ENCODE assay signal across 11 cellular contexts in genomic region chr19:49498475-49498874, GRCh38. TPM values are rescaled to one million over a fixed set of nuclear protein-coding genes. Genes with fewer than 3 reads are reported as not detected.
DNase-seq lines count a peak whose midpoint lies in the region; ATAC-seq and TF ChIP-seq lines count a peak whose summit lies in the region.
"Had no signal": no experiment of that assay in that cellular context is flagged by ENCODE, and none has a peak within 500 bp of the region (broad histone marks: within the 10 kb centered on the region; RNA-seq: fewer than 3 reads in every experiment).

No MANE protein-coding gene starts in this region.

- no peak for DNase-seq in stimulated activated naive CD8-positive, alpha-beta T cell treated with anti-CD3 and anti-CD28 coated beads, Interleukin-15, Interleukin-2, amounts not matched to agents 100 U/mL and 50 U/mL, for 24 hours
- DNase-seq in WTC11 (ENCODE audit: low spot score) (no peak), immature natural killer cell (no peak), NCI-H2171 treated with DMSO at 0.1 percent for 48 hours (lab: John Stamatoyannopoulos, UW) (no peak), dermis blood vessel endothelial cell (no peak)
- DNase-seq: effector CD4-positive, alpha-beta T cell; left cardiac atrium; substantia nigra had no signal

- peaks cover 39% of the 10 kb centered on the region for H3K36me3 Mint-ChIP-seq in stimulated activated naive CD8-positive, alpha-beta T cell treated with anti-CD3 and anti-CD28 coated beads, Interleukin-15, Interleukin-2, amounts not matched to agents 100 ng/mL and 50 ng/mL, for 24 hours (ENCODE audit: low read depth)
- H3K36me3 Mint-ChIP-seq in WTC11 (peaks cover 31% of the 10 kb centered on the region), immature natural killer cell (peaks cover 11 to 25% (median 11%) of the 10 kb centered on the region in 3 donors)

- CTCF ChIA-PET in WTC11 (lab: Charles Lee) = interaction anchor here (1.2 kb wide), 1 partner anchor 48 kb away, joined by 5 read pairs; no protein-coding TSS in a partner anchor

- H3K4me1 Mint-ChIP-seq in stimulated activated naive CD8-positive, alpha-beta T cell treated with anti-CD3 and anti-CD28 coated beads, Interleukin-15, Interleukin-2, amounts not matched to agents 100 ng/mL and 50 ng/mL, for 24 hours (ENCODE audit: low read depth) = peaks cover 56% of the 10 kb centered on the region
- H3K4me1 Mint-ChIP-seq in WTC11 (peaks cover 46% of the 10 kb centered on the region), immature natural killer cell (peaks cover 62 to 71% of the 10 kb centered on the region in 2 donors)

- TF ChIP-seq CTCF in WTC11 (IDR thresholded peaks at IDR 0.05) = no peak

- ATAC-seq in stimulated activated naive CD8-positive, alpha-beta T cell treated with anti-CD3 and anti-CD28 coated beads, Interleukin-15, Interleukin-2, amounts not matched to agents 100 U/mL and 50 U/mL, for 24 hours = no peak
- ATAC-seq in WTC11 (no peak), HG03520 (IDR thresholded peaks at IDR 0.05; ENCODE audit: unreplicated experiment) (no peak), HG03097 (IDR thresholded peaks at IDR 0.05; ENCODE audit: low FRiP score, unreplicated experiment) (no peak)
- ATAC-seq: left cardiac atrium had no signal

- peak overlapping the region; percentile 100 for H3K27ac Mint-ChIP-seq in stimulated activated naive CD8-positive, alpha-beta T cell treated with anti-CD3 and anti-CD28 coated beads, Interleukin-15, Interleukin-2, amounts not matched to agents 100 ng/mL and 50 ng/mL, for 24 hours
- H3K27ac Mint-ChIP-seq in WTC11 = peak overlapping the region; percentile 93
- H3K27ac Mint-ChIP-seq in immature natural killer cell = peak overlapping the region; percentile 95 to 99 (median 98)

- no peaks in the 10 kb centered on the region for H3K27me3 Mint-ChIP-seq in stimulated activated naive CD8-positive, alpha-beta T cell treated with anti-CD3 and anti-CD28 coated beads, Interleukin-15, Interleukin-2, amounts not matched to agents 100 ng/mL and 50 ng/mL, for 24 hours
- H3K27me3 Mint-ChIP-seq in WTC11 (ENCODE audit: low read depth) (no peaks in the 10 kb centered on the region), immature natural killer cell (ENCODE audit: low read depth in 3 of 3) (peaks cover 23 to 46% (median 25%) of the 10 kb centered on the region in 3 donors)

- POLR2A ChIA-PET in WTC11 (lab: Charles Lee) = no interaction called here

- no peaks in the 10 kb centered on the region for H3K9me3 Mint-ChIP-seq in stimulated activated naive CD8-positive, alpha-beta T cell treated with anti-CD3 and anti-CD28 coated beads, Interleukin-15, Interleukin-2, amounts not matched to agents 100 ng/mL and 50 ng/mL, for 24 hours
- H3K9me3 Mint-ChIP-seq in WTC11 (no peaks in the 10 kb centered on the region), immature natural killer cell (no peaks in the 10 kb centered on the region)

- peak overlapping the region; percentile 98 for H3K4me3 Mint-ChIP-seq in stimulated activated naive CD8-positive, alpha-beta T cell treated with anti-CD3 and anti-CD28 coated beads, Interleukin-15, Interleukin-2, amounts not matched to agents 100 ng/mL and 50 ng/mL, for 24 hours
- H3K4me3 Mint-ChIP-seq in WTC11 (peak overlapping the region; percentile 97), immature natural killer cell (peak overlapping the region; percentile 95 to 99 (median 98))

TF ChIP-seq in WTC11, 78 proteins besides CTCF, POLR2A, EP300 and RAD21:
- TF ChIP-seq ZNF671 (CRISPR knock-in tag; IDR thresholded peaks at IDR 0.05) (peak; percentile 25; the same call in 1 of the 2 replicates), FOXP4 (CRISPR knock-in tag; IDR thresholded peaks at IDR 0.05) (no peak)

RNA-seq across cellular contexts. Expression of gene RPS11, which starts 2.2 kb away (rescaled TPM):
- 2,299 to 2,683 TPM (median 2,679 TPM) in 3 replicates for total RNA-seq in WTC11 (2021)
- 1,000 to 10,000 TPM; 1,178 to 2,153 (median 1,290) TPM for polyA plus RNA-seq in immature natural killer cell
- 2,205 and 5,498 TPM in 2 replicates for total RNA-seq in dermis blood vessel endothelial cell

RNA-seq across cellular contexts. Expression of gene RPL13A, which starts 11.1 kb away (rescaled TPM):
- total RNA-seq in WTC11 (2021) (3,861 to 4,362 TPM (median 4,362 TPM) in 3 replicates), dermis blood vessel endothelial cell (2,583 and 3,504 TPM in 2 replicates)
- polyA plus RNA-seq in immature natural killer cell = 1,000 to 10,000 TPM in 2 of 3 donors, 100 to 1,000 TPM in 1; 840 to 2,055 (median 1,247) TPM

RNA-seq across cellular contexts. Expression of gene FCGRT, which starts 14.0 kb away (rescaled TPM):
- 53.8 to 69.9 TPM (median 61.2 TPM) in 3 replicates for total RNA-seq in WTC11 (2021)
- 10 to 100 TPM; 13.8 to 35.9 (median 34.9) TPM for polyA plus RNA-seq in immature natural killer cell
- total RNA-seq in dermis blood vessel endothelial cell = 77.9 and 241 TPM in 2 replicates

RNA-seq across cellular contexts. Expression of gene FLT3LG, which starts 24.5 kb away (rescaled TPM):
- 2.9 to 5.3 TPM (median 3.6 TPM) in 3 replicates for total RNA-seq in WTC11 (2021)
- 10 to 100 TPM; 22.6 to 36.6 (median 28.3) TPM for polyA plus RNA-seq in immature natural killer cell
- 1.2 and 1.6 TPM in 2 replicates for total RNA-seq in dermis blood vessel endothelial cell

RNA-seq across cellular contexts. Expression of gene RCN3, which starts 29.3 kb away (rescaled TPM):
- total RNA-seq in WTC11 (2021) = 14.3 to 20.6 TPM (median 20.3 TPM) in 3 replicates
- 1 to 10 TPM in 2 of 3 donors, under 1 TPM in 1; 0.86 to 1.7 (median 1.0) TPM for polyA plus RNA-seq in immature natural killer cell
- total RNA-seq in dermis blood vessel endothelial cell = 6.7 and 24.8 TPM in 2 replicates
